In the genomic region with DNA sequence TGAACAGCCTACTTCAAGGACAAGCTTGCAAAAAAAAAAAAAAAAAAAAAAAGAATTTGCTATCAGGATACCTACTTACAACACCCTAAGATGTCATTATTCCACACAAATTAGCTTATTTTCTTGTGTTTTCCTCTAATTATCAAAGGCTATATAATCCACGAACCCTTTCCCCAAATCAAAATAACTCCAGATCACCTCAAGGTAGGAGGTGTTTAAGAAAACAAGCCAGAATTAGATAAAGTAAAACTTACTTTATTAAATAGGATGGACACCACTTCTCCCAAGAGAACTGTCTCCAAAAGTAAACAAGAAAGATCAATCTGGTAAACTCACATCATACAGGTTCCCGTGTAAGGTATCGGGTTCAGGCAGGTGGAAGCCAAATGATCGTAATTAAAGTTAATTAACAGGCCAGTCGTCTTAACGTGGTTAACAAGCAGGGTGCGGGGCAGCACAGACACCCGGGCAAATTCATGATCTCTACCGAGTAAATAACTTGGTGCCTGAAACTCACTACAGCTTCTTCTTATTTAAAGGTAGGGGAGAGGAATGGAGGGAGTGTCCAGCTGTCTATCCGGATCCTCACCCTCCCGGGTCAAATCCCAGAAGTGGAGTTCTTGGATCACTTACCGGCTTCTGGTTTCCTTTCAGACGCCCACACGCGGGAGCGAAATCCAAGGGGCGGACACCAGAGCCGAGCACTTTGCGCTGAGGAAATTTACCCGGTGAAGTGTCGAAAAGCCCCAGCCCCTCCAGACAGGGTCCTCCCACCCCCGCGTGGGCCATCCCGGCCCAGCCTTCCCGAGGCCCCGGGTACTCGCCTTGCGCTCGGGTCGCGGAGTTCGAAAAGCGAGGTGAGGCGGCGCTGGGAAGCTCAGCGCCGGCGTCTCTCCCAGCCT, we compare ENCODE assay signal across 9 cellular contexts. TPM values are rescaled to one million over a fixed set of nuclear protein-coding genes. Genes with fewer than 3 reads are reported as not detected.
DNase-seq lines count a peak whose midpoint lies in the region; ATAC-seq and TF ChIP-seq lines count a peak whose summit lies in the region.
"Had no signal": no experiment of that assay in that cellular context is flagged by ENCODE, and none has a peak within 500 bp of the region (broad histone marks: within the 10 kb centered on the region; RNA-seq: fewer than 3 reads in every experiment).

No MANE protein-coding gene starts in this region.

- no peaks in the 10 kb centered on the region for H3K4me1 Mint-ChIP-seq in Caco-2 (ENCODE audit: low read depth, unreplicated experiment)
- H3K4me1 Mint-ChIP-seq in activated CD4-positive, alpha-beta T cell treated with anti-CD3 and anti-CD28 coated beads, Interleukin-2, amount 10 ng/mL, durations not matched to agents 24 days and 14 days = peaks cover 41% of the 10 kb centered on the region
- H3K4me1 Mint-ChIP-seq in effector memory CD8-positive, alpha-beta T cell (ENCODE audit: low read depth in 2 of 2) = peaks cover 28 to 44% of the 10 kb centered on the region in 2 donors

- no peaks in the 10 kb centered on the region for H3K36me3 Mint-ChIP-seq in Caco-2 (ENCODE audit: insufficient read depth, unreplicated experiment)
- H3K36me3 Mint-ChIP-seq in activated CD4-positive, alpha-beta T cell treated with anti-CD3 and anti-CD28 coated beads, Interleukin-2, amount 10 ng/mL, durations not matched to agents 24 days and 14 days (ENCODE audit: low read depth) = peaks cover 34% of the 10 kb centered on the region
- peaks cover 42% of the 10 kb centered on the region for H3K36me3 Mint-ChIP-seq in effector memory CD8-positive, alpha-beta T cell (ENCODE audit: insufficient read depth)

- no TSS peak for BruUV-seq in Caco-2 (replicated peaks; lab: Mats Ljungman, UMichigan)

- H3K27ac Mint-ChIP-seq in Caco-2 (ENCODE audit: unreplicated experiment) = peak overlapping the region; percentile 35
- peak overlapping the region; percentile 96 for H3K27ac Mint-ChIP-seq in activated CD4-positive, alpha-beta T cell treated with anti-CD3 and anti-CD28 coated beads, Interleukin-2, amount 10 ng/mL, durations not matched to agents 24 days and 14 days
- H3K27ac Mint-ChIP-seq in effector memory CD8-positive, alpha-beta T cell = peak overlapping the region; percentile 95 to 96

- H3K4me3 ChIP-seq in Caco-2 (ENCODE audit: low read depth, low read length) = peak overlapping the region; percentile 51
- peak overlapping the region; percentile 76 for H3K4me3 ChIP-seq in Jurkat, Clone E6-1 (ENCODE audit: low read length)
- H3K4me3 ChIP-seq: SJSA1 had no signal

- no peak for TF ChIP-seq CTCF in Caco-2 (IDR thresholded peaks at IDR 0.05; ENCODE audit: insufficient read depth in 1 of 2, low read depth in 1 of 2, low read length in 1 of 2, severe bottlenecking in 1 of 2, unreplicated experiment in 1 of 2)

- DNase-seq in Caco-2 (peak in 1 of 2 experiments; percentile 39), midbrain (lab: John Stamatoyannopoulos, UW) (peak; percentile 74), MV-4-11 (lab: John Stamatoyannopoulos, UW) (no peak)
- no peak for DNase-seq in Jurkat, Clone E6-1 (ENCODE audit: low read depth, low spot score)
- DNase-seq in activated CD4-positive, alpha-beta T cell treated with anti-CD3 and anti-CD28 coated beads, Interleukin-2, amount 10 ng/mL, durations not matched to agents 24 days and 14 days = peak; percentile 86
- DNase-seq in effector memory CD8-positive, alpha-beta T cell = peak in 2 of 3 experiments; percentile 15 to 47
- peak; percentile 11 to 30 for DNase-seq in stimulated activated CD8-positive, alpha-beta memory T cell treated with anti-CD3 and anti-CD28 coated beads, Interleukin-4, amount 100 ng/mL, for 4 hours (ENCODE audit: low read depth in 2 of 2, low spot score in 1 of 2)

- H3K9me3 ChIP-seq in Caco-2 = no peaks in the 10 kb centered on the region
- H3K9me3 ChIP-seq: SJSA1 had no signal

- CTCF ChIA-PET in Caco-2 (lab: Charles Lee) = no interaction called here

- H3K9me3 Mint-ChIP-seq in Caco-2 (ENCODE audit: unreplicated experiment) = no peaks in the 10 kb centered on the region
- H3K9me3 Mint-ChIP-seq in activated CD4-positive, alpha-beta T cell treated with anti-CD3 and anti-CD28 coated beads, Interleukin-2, amount 10 ng/mL, durations not matched to agents 24 days and 14 days = peaks cover 6% of the 10 kb centered on the region
- H3K9me3 Mint-ChIP-seq in effector memory CD8-positive, alpha-beta T cell = no peaks in the 10 kb centered on the region

- POLR2A ChIA-PET in Caco-2 (lab: Charles Lee) = no interaction called here

- H3K27me3 Mint-ChIP-seq in Caco-2 (ENCODE audit: insufficient read depth, unreplicated experiment) = no peaks in the 10 kb centered on the region
- H3K27me3 Mint-ChIP-seq in activated CD4-positive, alpha-beta T cell treated with anti-CD3 and anti-CD28 coated beads, Interleukin-2, amount 10 ng/mL, durations not matched to agents 24 days and 14 days = peaks cover 5% of the 10 kb centered on the region
- H3K27me3 Mint-ChIP-seq in effector memory CD8-positive, alpha-beta T cell = no peaks in the 10 kb centered on the region

- intact Hi-C loops in Caco-2 (cut with micrococcal nuclease; ENCODE audit: unreplicated experiment) = loop anchor here (1.0 kb wide), 1 partner anchor 8 kb away; no protein-coding TSS in a partner anchor
- intact Hi-C loops in activated CD4-positive, alpha-beta T cell treated with anti-CD3 and anti-CD28 coated beads, Interleukin-2, amount 10 ng/mL, durations not matched to agents 24 days and 14 days (cut with micrococcal nuclease) = loop anchor here (1.0 to 2.0 kb wide), 7 partner anchors 12 to 151 kb away; no protein-coding TSS in a partner anchor

- H3K27me3 ChIP-seq in Caco-2 (replicated peaks; ENCODE audit: control insufficient read depth, insufficient read depth, low read length) = no peaks in the 10 kb centered on the region
- H3K27me3 ChIP-seq: SJSA1 had no signal

- H3K4me1 ChIP-seq in Caco-2 = 0 out of 2 replicates have a peak, but pooled peaks cover 3% of the 10 kb centered on the region
- H3K4me1 ChIP-seq: SJSA1 had no signal

- H3K36me3 ChIP-seq in Caco-2 (ENCODE audit: control insufficient read depth, insufficient read depth, low read length) = no peaks in the 10 kb centered on the region
- H3K36me3 ChIP-seq: SJSA1 had no signal

- ATAC-seq in GM21526 (IDR thresholded peaks at IDR 0.05; ENCODE audit: low FRiP score, unreplicated experiment) = peak; percentile 29
- ATAC-seq in effector memory CD8-positive, alpha-beta T cell (replicated peaks) = peak; percentile 21

- peak overlapping the region; percentile 81 for H3K4me3 Mint-ChIP-seq in Caco-2 (ENCODE audit: unreplicated experiment)
- peak overlapping the region; percentile 87 for H3K4me3 Mint-ChIP-seq in activated CD4-positive, alpha-beta T cell treated with anti-CD3 and anti-CD28 coated beads, Interleukin-2, amount 10 ng/mL, durations not matched to agents 24 days and 14 days
- H3K4me3 Mint-ChIP-seq in effector memory CD8-positive, alpha-beta T cell = peak overlapping the region; percentile 96

RNA-seq across cellular contexts. Expression of gene ARAP2, which starts 0.7 kb away (rescaled TPM):
- 3.9 TPM in 2 replicates for total RNA-seq in Caco-2 (2022)
- 4.0 TPM for polyA plus RNA-seq in Jurkat, Clone E6-1 (2012; ENCODE audit: insufficient read depth, insufficient read length)
- total RNA-seq in activated CD4-positive, alpha-beta T cell treated with anti-CD3 and anti-CD28 coated beads, Interleukin-2, amount 10 ng/mL, durations not matched to agents 24 days and 14 days = 45.3 and 45.4 TPM in 2 replicates

RNA-seq across cellular contexts. Expression of gene DTHD1, which starts 37.8 kb away (rescaled TPM):
- total RNA-seq in Caco-2 (2022) = not detected in 2 replicates
- not detected for polyA plus RNA-seq in Jurkat, Clone E6-1 (2012; ENCODE audit: insufficient read depth, insufficient read length)
- total RNA-seq in activated CD4-positive, alpha-beta T cell treated with anti-CD3 and anti-CD28 coated beads, Interleukin-2, amount 10 ng/mL, durations not matched to agents 24 days and 14 days = 0.49 and 0.95 TPM in 2 replicates
- total RNA-seq: SJSA1 had no signal

Comparison
In these comparisons a context has a peak if more than half of its experiments do, and no peak if none do; other contexts are left out.
1. DNase-seq: peak in activated CD4-positive, alpha-beta T cell treated with anti-CD3 and anti-CD28 coated beads, Interleukin-2, amount 10 ng/mL, durations not matched to agents 24 days and 14 days (single experiment), effector memory CD8-positive, alpha-beta T cell (2 of 3), midbrain (single experiment) and stimulated activated CD8-positive, alpha-beta memory T cell treated with anti-CD3 and anti-CD28 coated beads, Interleukin-4, amount 100 ng/mL, for 4 hours (2 of 2); none in Jurkat, Clone E6-1 (single experiment) and MV-4-11 (single experiment).
2. H3K27ac Mint-ChIP-seq: peak in every context shown above with its lines; median percentile 96 in activated CD4-positive, alpha-beta T cell treated with anti-CD3 and anti-CD28 coated beads, Interleukin-2, amount 10 ng/mL, durations not matched to agents 24 days and 14 days; 96 in effector memory CD8-positive, alpha-beta T cell; 35 in Caco-2.
3. Peak in every context shown above with its lines, with median percentiles within 50 percentile points of each other: H3K4me3 Mint-ChIP-seq.